11 cellular contexts compared by ENCODE assay signal in genomic region chr21:10479875-10480274, GRCh38. TPM values are rescaled to one million over a fixed set of nuclear protein-coding genes. Genes with fewer than 3 reads are reported as not detected.
A peak's percentile ranks its signal among the peaks of the same experiment; 100 is the strongest.
DNase-seq lines count a peak whose midpoint lies in the region; ATAC-seq, FAIRE-seq and TF ChIP-seq lines count a peak whose summit lies in the region.
"Not testable (repeated sequence)": the region's sequence is repeated elsewhere in the genome, so short reads cannot be mapped to it uniquely, and the experiment has no call there.
"Had no signal": no experiment of that assay in that cellular context is flagged by ENCODE, and none has a peak within 500 bp of the region (broad histone marks: within the 10 kb centered on the region; RNA-seq: fewer than 3 reads in every experiment).

No MANE protein-coding gene starts in this region.

- not testable (repeated sequence) for H3K36me3 ChIP-seq in kidney (ENCODE audit: control insufficient read depth in 1 of 2, insufficient read depth in 2 of 2, low read length in 2 of 2); mucosa of descending colon (ENCODE audit: low read depth); upper lobe of left lung

- H3K4me1 Mint-ChIP-seq in chondrocyte (ENCODE audit: low read depth), result not testable (repeated sequence)

- not testable (repeated sequence) for H3K4me1 ChIP-seq in kidney (ENCODE audit: control insufficient read depth in 1 of 2, insufficient read depth in 1 of 2, low read depth in 1 of 2, low read length in 2 of 2); mucosa of descending colon (ENCODE audit: low read depth); upper lobe of left lung

- not testable (repeated sequence) for H3K9me3 ChIP-seq in kidney (ENCODE audit: control insufficient read depth in 1 of 2, low read length in 2 of 2); upper lobe of left lung
- H3K9me3 ChIP-seq in mucosa of descending colon, result peaks cover 54% of the 10 kb centered on the region

- H3K27me3 Mint-ChIP-seq in chondrocyte (ENCODE audit: low read depth), result not testable (repeated sequence)

- DNase-seq in chondrocyte (ENCODE audit: low spot score) (peak; percentile 87), Right ventricle myocardium superior (peak; percentile 40), kidney (peak; percentile 72), posterior vena cava (ENCODE audit: low spot score) (peak; percentile 81)
- not testable (repeated sequence) for DNase-seq in mucosa of descending colon, upper lobe of left lung

- H3K4me3 Mint-ChIP-seq in chondrocyte (ENCODE audit: unreplicated experiment), result not testable (repeated sequence)

- H3K4me3 ChIP-seq in kidney (ENCODE audit: low read length in 2 of 2); mucosa of descending colon; upper lobe of left lung: not testable (repeated sequence)

- H3K27ac ChIP-seq in kidney (ENCODE audit: low read depth in 2 of 2, low read length in 2 of 2); upper lobe of left lung: not testable (repeated sequence)

- TF ChIP-seq EP300 in upper lobe of left lung (IDR thresholded peaks at IDR 0.05), result not testable (repeated sequence)

- WGBS in upper lobe of left lung, 2 donors, result 35 to 45% methylated on average over 4 of the region's 4 CpGs

- H3K27me3 ChIP-seq in upper lobe of left lung, result not testable (repeated sequence)

- not testable (repeated sequence) for TF ChIP-seq CTCF in chondrocyte (IDR thresholded peaks at IDR 0.05); kidney (IDR thresholded peaks at IDR 0.05; ENCODE audit: borderline replicate concordance, extremely low read depth, insufficient read depth); mucosa of descending colon (IDR thresholded peaks at IDR 0.05); upper lobe of left lung (IDR thresholded peaks at IDR 0.05)

- H3K9ac ChIP-seq in kidney (ENCODE audit: low read length in 2 of 2), result not testable (repeated sequence)

- H3K36me3 Mint-ChIP-seq in chondrocyte (ENCODE audit: low read depth), result not testable (repeated sequence)

- not testable (repeated sequence) for FAIRE-seq in kidney (lab: Jason Lieb, UNC)

- not testable (repeated sequence) for TF ChIP-seq POLR2A in upper lobe of left lung (IDR thresholded peaks at IDR 0.05)

- H3K9me3 Mint-ChIP-seq in chondrocyte (ENCODE audit: low read depth), result peaks cover 43% of the 10 kb centered on the region

- not testable (repeated sequence) for H3K27ac Mint-ChIP-seq in chondrocyte (ENCODE audit: unreplicated experiment)

- ATAC-seq in Right ventricle myocardium superior (ENCODE audit: poor library complexity), result peak; percentile 20
- peak; percentile 50 for ATAC-seq in mucosa of descending colon
- ATAC-seq in upper lobe of left lung (ENCODE audit: low FRiP score in 2 of 2), result peak; percentile 68 to 80

- intact Hi-C loops in Right ventricle myocardium superior (cut with DNase I); kidney (cut with DNase I); mucosa of descending colon (cut with DNase I, micrococcal nuclease); posterior vena cava (cut with DNase I): not testable (repeated sequence)

RNA-seq across cellular contexts. Expression of gene TPTE, which starts 41.5 kb away (rescaled TPM):
- total RNA-seq in chondrocyte, result not detected in 3 replicates
- total RNA-seq in Right ventricle myocardium superior, result not detected
- total RNA-seq in kidney, result not detected
- not detected for polyA plus RNA-seq in kidney (ENCODE audit: insufficient read depth, low read depth, low replicate concordance)
- not detected for total RNA-seq in mucosa of descending colon
- not detected for total RNA-seq in posterior vena cava
- total RNA-seq in upper lobe of left lung, result not detected
- total RNA-seq: CD4-positive, CD25-positive, alpha-beta regulatory T cell; CD8-positive, alpha-beta memory T cell; G401; GM12878; H9 had no signal
- polyA plus RNA-seq: CD4-positive, CD25-positive, alpha-beta regulatory T cell; CD8-positive, alpha-beta memory T cell had no signal

Comparison
In these comparisons a context has a peak if more than half of its experiments do, and no peak if none do; other contexts are left out.
1. ATAC-seq: peak in every context shown above with its lines; median percentile 74 in upper lobe of left lung; 50 in mucosa of descending colon; 20 in Right ventricle myocardium superior.